1 cellular context compared by ENCODE assay signal in the genomic region with DNA sequence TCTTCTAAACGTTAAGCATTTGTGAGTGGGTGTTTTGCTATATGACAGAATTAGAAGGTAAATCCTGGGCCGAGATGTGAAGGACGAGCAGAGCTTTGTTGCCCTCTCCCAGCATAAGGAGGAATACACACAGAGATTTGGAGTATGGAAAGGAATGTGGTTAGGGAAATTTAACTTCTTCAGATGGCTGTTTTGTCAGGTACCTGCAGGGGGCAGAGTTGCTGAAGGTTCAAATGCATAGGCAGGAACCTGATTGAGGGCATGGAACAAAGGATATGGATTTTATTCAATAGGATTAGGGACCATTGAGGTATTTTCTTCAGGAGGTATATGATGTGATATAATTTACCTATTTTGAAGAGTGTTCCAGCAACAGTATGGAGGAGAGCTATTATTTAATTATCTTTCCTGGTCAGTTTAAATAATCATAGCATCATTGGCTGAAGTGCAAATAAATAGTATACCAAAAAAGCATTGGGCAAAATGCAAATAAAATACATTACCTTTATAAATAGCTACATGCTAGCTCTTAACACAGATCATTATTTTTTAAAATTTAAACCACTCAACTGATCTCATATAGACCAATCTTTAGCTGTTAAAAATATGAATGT.
TF ChIP-seq lines count a peak whose summit lies in the region.

No MANE protein-coding gene starts in this region.

TF ChIP-seq in H1, 55 proteins besides CTCF, POLR2A, EP300 and RAD21:
- TF ChIP-seq, protein P1, sequence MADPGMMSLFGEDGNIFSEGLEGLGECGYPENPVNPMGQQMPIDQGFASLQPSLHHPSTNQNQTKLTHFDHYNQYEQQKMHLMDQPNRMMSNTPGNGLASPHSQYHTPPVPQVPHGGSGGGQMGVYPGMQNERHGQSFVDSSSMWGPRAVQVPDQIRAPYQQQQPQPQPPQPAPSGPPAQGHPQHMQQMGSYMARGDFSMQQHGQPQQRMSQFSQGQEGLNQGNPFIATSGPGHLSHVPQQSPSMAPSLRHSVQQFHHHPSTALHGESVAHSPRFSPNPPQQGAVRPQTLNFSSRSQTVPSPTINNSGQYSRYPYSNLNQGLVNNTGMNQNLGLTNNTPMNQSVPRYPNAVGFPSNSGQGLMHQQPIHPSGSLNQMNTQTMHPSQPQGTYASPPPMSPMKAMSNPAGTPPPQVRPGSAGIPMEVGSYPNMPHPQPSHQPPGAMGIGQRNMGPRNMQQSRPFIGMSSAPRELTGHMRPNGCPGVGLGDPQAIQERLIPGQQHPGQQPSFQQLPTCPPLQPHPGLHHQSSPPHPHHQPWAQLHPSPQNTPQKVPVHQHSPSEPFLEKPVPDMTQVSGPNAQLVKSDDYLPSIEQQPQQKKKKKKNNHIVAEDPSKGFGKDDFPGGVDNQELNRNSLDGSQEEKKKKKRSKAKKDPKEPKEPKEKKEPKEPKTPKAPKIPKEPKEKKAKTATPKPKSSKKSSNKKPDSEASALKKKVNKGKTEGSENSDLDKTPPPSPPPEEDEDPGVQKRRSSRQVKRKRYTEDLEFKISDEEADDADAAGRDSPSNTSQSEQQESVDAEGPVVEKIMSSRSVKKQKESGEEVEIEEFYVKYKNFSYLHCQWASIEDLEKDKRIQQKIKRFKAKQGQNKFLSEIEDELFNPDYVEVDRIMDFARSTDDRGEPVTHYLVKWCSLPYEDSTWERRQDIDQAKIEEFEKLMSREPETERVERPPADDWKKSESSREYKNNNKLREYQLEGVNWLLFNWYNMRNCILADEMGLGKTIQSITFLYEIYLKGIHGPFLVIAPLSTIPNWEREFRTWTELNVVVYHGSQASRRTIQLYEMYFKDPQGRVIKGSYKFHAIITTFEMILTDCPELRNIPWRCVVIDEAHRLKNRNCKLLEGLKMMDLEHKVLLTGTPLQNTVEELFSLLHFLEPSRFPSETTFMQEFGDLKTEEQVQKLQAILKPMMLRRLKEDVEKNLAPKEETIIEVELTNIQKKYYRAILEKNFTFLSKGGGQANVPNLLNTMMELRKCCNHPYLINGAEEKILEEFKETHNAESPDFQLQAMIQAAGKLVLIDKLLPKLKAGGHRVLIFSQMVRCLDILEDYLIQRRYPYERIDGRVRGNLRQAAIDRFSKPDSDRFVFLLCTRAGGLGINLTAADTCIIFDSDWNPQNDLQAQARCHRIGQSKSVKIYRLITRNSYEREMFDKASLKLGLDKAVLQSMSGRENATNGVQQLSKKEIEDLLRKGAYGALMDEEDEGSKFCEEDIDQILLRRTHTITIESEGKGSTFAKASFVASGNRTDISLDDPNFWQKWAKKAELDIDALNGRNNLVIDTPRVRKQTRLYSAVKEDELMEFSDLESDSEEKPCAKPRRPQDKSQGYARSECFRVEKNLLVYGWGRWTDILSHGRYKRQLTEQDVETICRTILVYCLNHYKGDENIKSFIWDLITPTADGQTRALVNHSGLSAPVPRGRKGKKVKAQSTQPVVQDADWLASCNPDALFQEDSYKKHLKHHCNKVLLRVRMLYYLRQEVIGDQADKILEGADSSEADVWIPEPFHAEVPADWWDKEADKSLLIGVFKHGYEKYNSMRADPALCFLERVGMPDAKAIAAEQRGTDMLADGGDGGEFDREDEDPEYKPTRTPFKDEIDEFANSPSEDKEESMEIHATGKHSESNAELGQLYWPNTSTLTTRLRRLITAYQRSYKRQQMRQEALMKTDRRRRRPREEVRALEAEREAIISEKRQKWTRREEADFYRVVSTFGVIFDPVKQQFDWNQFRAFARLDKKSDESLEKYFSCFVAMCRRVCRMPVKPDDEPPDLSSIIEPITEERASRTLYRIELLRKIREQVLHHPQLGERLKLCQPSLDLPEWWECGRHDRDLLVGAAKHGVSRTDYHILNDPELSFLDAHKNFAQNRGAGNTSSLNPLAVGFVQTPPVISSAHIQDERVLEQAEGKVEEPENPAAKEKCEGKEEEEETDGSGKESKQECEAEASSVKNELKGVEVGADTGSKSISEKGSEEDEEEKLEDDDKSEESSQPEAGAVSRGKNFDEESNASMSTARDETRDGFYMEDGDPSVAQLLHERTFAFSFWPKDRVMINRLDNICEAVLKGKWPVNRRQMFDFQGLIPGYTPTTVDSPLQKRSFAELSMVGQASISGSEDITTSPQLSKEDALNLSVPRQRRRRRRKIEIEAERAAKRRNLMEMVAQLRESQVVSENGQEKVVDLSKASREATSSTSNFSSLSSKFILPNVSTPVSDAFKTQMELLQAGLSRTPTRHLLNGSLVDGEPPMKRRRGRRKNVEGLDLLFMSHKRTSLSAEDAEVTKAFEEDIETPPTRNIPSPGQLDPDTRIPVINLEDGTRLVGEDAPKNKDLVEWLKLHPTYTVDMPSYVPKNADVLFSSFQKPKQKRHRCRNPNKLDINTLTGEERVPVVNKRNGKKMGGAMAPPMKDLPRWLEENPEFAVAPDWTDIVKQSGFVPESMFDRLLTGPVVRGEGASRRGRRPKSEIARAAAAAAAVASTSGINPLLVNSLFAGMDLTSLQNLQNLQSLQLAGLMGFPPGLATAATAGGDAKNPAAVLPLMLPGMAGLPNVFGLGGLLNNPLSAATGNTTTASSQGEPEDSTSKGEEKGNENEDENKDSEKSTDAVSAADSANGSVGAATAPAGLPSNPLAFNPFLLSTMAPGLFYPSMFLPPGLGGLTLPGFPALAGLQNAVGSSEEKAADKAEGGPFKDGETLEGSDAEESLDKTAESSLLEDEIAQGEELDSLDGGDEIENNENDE (IDR thresholded peaks at IDR 0.05; ENCODE audit: insufficient replicate concordance, low read length) = peak; percentile 56
- TF ChIP-seq SIRT6 (IDR thresholded peaks at IDR 0.05; ENCODE audit: low read length) (no peak), TEAD4 (IDR thresholded peaks at IDR 0.05; ENCODE audit: low read depth, low read length) (peak; percentile 44; the same call in 1 of the 2 replicates)
